ENCODE assay signal across 1 cellular context in genomic region chr14:63453443-63453936, GRCh38.
TF ChIP-seq lines count a peak whose summit lies in the region.

No MANE protein-coding gene starts in this region.

TF ChIP-seq in K562, 482 proteins besides CTCF, POLR2A, EP300 and RAD21 (continued from another document):
- TF ChIP-seq, protein P1, sequence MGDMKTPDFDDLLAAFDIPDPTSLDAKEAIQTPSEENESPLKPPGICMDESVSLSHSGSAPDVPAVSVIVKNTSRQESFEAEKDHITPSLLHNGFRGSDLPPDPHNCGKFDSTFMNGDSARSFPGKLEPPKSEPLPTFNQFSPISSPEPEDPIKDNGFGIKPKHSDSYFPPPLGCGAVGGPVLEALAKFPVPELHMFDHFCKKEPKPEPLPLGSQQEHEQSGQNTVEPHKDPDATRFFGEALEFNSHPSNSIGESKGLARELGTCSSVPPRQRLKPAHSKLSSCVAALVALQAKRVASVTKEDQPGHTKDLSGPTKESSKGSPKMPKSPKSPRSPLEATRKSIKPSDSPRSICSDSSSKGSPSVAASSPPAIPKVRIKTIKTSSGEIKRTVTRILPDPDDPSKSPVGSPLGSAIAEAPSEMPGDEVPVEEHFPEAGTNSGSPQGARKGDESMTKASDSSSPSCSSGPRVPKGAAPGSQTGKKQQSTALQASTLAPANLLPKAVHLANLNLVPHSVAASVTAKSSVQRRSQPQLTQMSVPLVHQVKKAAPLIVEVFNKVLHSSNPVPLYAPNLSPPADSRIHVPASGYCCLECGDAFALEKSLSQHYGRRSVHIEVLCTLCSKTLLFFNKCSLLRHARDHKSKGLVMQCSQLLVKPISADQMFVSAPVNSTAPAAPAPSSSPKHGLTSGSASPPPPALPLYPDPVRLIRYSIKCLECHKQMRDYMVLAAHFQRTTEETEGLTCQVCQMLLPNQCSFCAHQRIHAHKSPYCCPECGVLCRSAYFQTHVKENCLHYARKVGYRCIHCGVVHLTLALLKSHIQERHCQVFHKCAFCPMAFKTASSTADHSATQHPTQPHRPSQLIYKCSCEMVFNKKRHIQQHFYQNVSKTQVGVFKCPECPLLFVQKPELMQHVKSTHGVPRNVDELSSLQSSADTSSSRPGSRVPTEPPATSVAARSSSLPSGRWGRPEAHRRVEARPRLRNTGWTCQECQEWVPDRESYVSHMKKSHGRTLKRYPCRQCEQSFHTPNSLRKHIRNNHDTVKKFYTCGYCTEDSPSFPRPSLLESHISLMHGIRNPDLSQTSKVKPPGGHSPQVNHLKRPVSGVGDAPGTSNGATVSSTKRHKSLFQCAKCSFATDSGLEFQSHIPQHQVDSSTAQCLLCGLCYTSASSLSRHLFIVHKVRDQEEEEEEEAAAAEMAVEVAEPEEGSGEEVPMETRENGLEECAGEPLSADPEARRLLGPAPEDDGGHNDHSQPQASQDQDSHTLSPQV (IDR thresholded peaks at IDR 0.05): peak; percentile 27; the same call in 1 of the 2 replicates
- TF ChIP-seq CREM (IDR thresholded peaks at IDR 0.05; ENCODE audit: low read depth): 0 out of 2 replicates have a peak, but pooled peaks have one; percentile 16
- TF ChIP-seq MAFG (tag; conservative IDR thresholded peaks at IDR 0.05): peak; percentile 51
- TF ChIP-seq MYNN (IDR thresholded peaks at IDR 0.05): no peak
- TF ChIP-seq MYNN (CRISPR knock-in tag; IDR thresholded peaks at IDR 0.05): no peak
- TF ChIP-seq JUND (IDR thresholded peaks at IDR 0.05; ENCODE audit: borderline replicate concordance, low read depth, low read length): no peak
- peak; percentile 22; the same call in 1 of the 3 replicates for TF ChIP-seq JUND (tag; IDR thresholded peaks at IDR 0.05; ENCODE audit: borderline replicate concordance, low read depth, low read length)
- TF ChIP-seq SPI1 (IDR thresholded peaks at IDR 0.05; ENCODE audit: borderline replicate concordance, low read depth, low read length): no peak
